Comparison of ENCODE assay signal across 14 cellular contexts in the genomic region with DNA sequence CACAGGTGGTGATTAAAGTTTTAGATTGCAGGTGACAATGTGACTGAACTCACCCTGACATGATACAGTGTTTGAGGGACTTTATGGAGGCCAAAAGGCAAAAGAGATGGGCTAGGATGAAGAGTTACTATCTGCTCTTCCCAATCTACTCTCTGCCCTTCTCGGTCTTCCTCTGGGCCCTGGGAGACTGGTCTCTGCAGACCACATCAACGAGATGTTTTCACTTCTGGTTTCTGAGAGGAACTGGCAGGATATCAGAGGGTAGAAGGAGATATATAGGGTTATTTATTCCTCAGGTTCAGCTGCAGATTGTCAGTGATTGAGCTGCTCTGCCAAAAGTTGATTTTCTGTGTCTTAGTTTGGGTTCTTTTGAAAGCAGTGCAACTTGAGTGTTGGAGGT. TPM values are rescaled to one million over a fixed set of nuclear protein-coding genes. Genes with fewer than 3 reads are reported as not detected.
DNase-seq lines count a peak whose midpoint lies in the region; ATAC-seq and TF ChIP-seq lines count a peak whose summit lies in the region.
"Had no signal": no experiment of that assay in that cellular context is flagged by ENCODE, and none has a peak within 500 bp of the region (broad histone marks: within the 10 kb centered on the region; RNA-seq: fewer than 3 reads in every experiment).

No MANE protein-coding gene starts in this region.

- TF ChIP-seq CTCF in upper lobe of right lung (IDR thresholded peaks at IDR 0.05), result no peak

- H3K9me3 Mint-ChIP-seq in stimulated activated naive CD8-positive, alpha-beta T cell treated with anti-CD3 and anti-CD28 coated beads, Interleukin-15, amount 100 ng/mL, for 72 hours, result peaks cover 6 to 9% of the 10 kb centered on the region in 2 donors
- no peaks in the 10 kb centered on the region for H3K9me3 Mint-ChIP-seq in immature natural killer cell

- no peak for DNase-seq in stimulated activated naive CD8-positive, alpha-beta T cell treated with anti-CD3 and anti-CD28 coated beads, Interleukin-15, amount 100 ng/mL, for 72 hours
- no peak for DNase-seq in stimulated activated naive CD8-positive, alpha-beta T cell treated with anti-CD3 and anti-CD28 coated beads, Interleukin-15, Interleukin-2, amounts not matched to agents 100 U/mL and 50 U/mL, for 24 hours
- DNase-seq in NOMO-1 treated with dmso at 0.1 percent for 144 hours (lab: John Stamatoyannopoulos, UW; ENCODE audit: unreplicated experiment) (peak; percentile 58), upper lobe of right lung (no peak), immature natural killer cell (no peak), ureter (ENCODE audit: low spot score) (no peak), DMS79 treated with DMSO at 0.1 percent for 48 hours (lab: John Stamatoyannopoulos, UW) (no peak)
- DNase-seq: BE2C; NCI-H1105; stimulated activated CD4-positive, alpha-beta T cell treated with anti-CD3 and anti-CD28 coated beads, Interleukin-12 subunit alpha, Interleukin-12 subunit beta, amount 100 ng/mL, for 4 hours; testis had no signal

- H3K9me3 ChIP-seq in upper lobe of right lung, result no peaks in the 10 kb centered on the region
- H3K9me3 ChIP-seq: BE2C, testis had no signal

- no peak overlapping the region for H3K27ac ChIP-seq in upper lobe of right lung
- H3K27ac ChIP-seq: testis had no signal

- H3K27me3 Mint-ChIP-seq in stimulated activated naive CD8-positive, alpha-beta T cell treated with anti-CD3 and anti-CD28 coated beads, Interleukin-15, amount 100 ng/mL, for 72 hours, result no peaks in the 10 kb centered on the region
- peaks cover 3 to 4% (median 4%) of the 10 kb centered on the region in 3 donors for H3K27me3 Mint-ChIP-seq in immature natural killer cell (ENCODE audit: low read depth in 3 of 3)

- intact Hi-C loops in upper lobe of right lung (cut with DNase I), result no loop called here

- no peaks in the 10 kb centered on the region for H3K36me3 ChIP-seq in upper lobe of right lung
- H3K36me3 ChIP-seq: BE2C had no signal

- ATAC-seq in stimulated activated naive CD8-positive, alpha-beta T cell treated with anti-CD3 and anti-CD28 coated beads, Interleukin-15, amount 100 ng/mL, for 72 hours, result peak; percentile 62
- no peak for ATAC-seq in stimulated activated naive CD8-positive, alpha-beta T cell treated with anti-CD3 and anti-CD28 coated beads, Interleukin-15, Interleukin-2, amounts not matched to agents 100 U/mL and 50 U/mL, for 24 hours
- ATAC-seq in HG02885 (IDR thresholded peaks at IDR 0.05; ENCODE audit: poor library complexity, unreplicated experiment) (peak; percentile 63), upper lobe of right lung (peak; percentile 66)
- ATAC-seq: esophagus mucosa had no signal

- peaks cover 13% of the 10 kb centered on the region for H3K4me1 ChIP-seq in upper lobe of right lung
- H3K4me1 ChIP-seq: BE2C, testis had no signal

- peak overlapping the region in 1 of 2 donors; percentile 69 for H3K27ac Mint-ChIP-seq in stimulated activated naive CD8-positive, alpha-beta T cell treated with anti-CD3 and anti-CD28 coated beads, Interleukin-15, amount 100 ng/mL, for 72 hours
- no peak overlapping the region for H3K27ac Mint-ChIP-seq in immature natural killer cell
- H3K27ac Mint-ChIP-seq: T-helper 1 cell treated with Interleukin-12 subunit alpha and Interleukin-12 subunit beta and Interleukin-4 antibody, amounts not matched to agents 30 μg/mL and 1 μg/mL, for 36 hours had no signal

- H3K27me3 ChIP-seq in upper lobe of right lung, result no peaks in the 10 kb centered on the region
- H3K27me3 ChIP-seq: BE2C, testis had no signal

- H3K36me3 Mint-ChIP-seq in immature natural killer cell, result peaks cover 0 to 5% (median 3%) of the 10 kb centered on the region in 3 donors

- H3K4me3 ChIP-seq in upper lobe of right lung, result no peak overlapping the region
- H3K4me3 ChIP-seq: testis had no signal

- peaks cover 52% of the 10 kb centered on the region for H3K4me1 Mint-ChIP-seq in stimulated activated naive CD8-positive, alpha-beta T cell treated with anti-CD3 and anti-CD28 coated beads, Interleukin-15, amount 100 ng/mL, for 72 hours
- peaks cover 27 to 57% of the 10 kb centered on the region in 2 donors for H3K4me1 Mint-ChIP-seq in immature natural killer cell

- peak overlapping the region in 1 of 2 donors; percentile 43 for H3K4me3 Mint-ChIP-seq in stimulated activated naive CD8-positive, alpha-beta T cell treated with anti-CD3 and anti-CD28 coated beads, Interleukin-15, amount 100 ng/mL, for 72 hours
- H3K4me3 Mint-ChIP-seq in immature natural killer cell, result no peak overlapping the region
- H3K4me3 Mint-ChIP-seq: T-helper 1 cell treated with Interleukin-12 subunit alpha and Interleukin-12 subunit beta and Interleukin-4 antibody, amounts not matched to agents 30 μg/mL and 1 μg/mL, for 36 hours had no signal

RNA-seq across cellular contexts. Expression of gene CD44, which starts 32.4 kb away (rescaled TPM):
- total RNA-seq in upper lobe of right lung (548 TPM), ureter (348 TPM)
- polyA plus RNA-seq in immature natural killer cell, result 100 to 1,000 TPM; 213 to 247 (median 216) TPM
